Comparison of ENCODE assay signal across 1 cellular context in the genomic region with DNA sequence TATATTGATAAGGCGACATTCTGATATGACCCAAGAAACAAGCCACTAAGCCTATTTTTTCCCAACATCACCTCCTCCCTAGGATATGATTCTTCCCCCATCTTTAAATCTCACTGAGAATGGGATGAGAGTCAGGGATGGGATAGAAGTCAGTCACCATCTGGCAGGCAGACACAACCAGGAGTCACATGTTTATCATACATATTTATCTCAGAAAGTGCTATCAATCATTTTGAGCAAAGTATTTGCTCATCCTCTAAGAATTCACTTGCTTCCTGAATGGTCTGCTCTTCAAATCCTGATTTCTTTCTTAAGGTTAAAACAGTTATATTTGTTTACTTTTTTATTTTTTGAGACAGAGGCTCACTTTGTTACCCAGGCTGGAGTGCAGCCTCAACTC.
TF ChIP-seq lines count a peak whose summit lies in the region.

No MANE protein-coding gene starts in this region.

TF ChIP-seq in SK-N-SH, 30 proteins besides CTCF, POLR2A, EP300 and RAD21 (continued from another document):
- TF ChIP-seq RCOR1 (IDR thresholded peaks at IDR 0.05; ENCODE audit: low read length) (no peak), MEF2A (IDR thresholded peaks at IDR 0.05; ENCODE audit: borderline replicate concordance, low read depth) (no peak)
- TF ChIP-seq, protein P1, sequence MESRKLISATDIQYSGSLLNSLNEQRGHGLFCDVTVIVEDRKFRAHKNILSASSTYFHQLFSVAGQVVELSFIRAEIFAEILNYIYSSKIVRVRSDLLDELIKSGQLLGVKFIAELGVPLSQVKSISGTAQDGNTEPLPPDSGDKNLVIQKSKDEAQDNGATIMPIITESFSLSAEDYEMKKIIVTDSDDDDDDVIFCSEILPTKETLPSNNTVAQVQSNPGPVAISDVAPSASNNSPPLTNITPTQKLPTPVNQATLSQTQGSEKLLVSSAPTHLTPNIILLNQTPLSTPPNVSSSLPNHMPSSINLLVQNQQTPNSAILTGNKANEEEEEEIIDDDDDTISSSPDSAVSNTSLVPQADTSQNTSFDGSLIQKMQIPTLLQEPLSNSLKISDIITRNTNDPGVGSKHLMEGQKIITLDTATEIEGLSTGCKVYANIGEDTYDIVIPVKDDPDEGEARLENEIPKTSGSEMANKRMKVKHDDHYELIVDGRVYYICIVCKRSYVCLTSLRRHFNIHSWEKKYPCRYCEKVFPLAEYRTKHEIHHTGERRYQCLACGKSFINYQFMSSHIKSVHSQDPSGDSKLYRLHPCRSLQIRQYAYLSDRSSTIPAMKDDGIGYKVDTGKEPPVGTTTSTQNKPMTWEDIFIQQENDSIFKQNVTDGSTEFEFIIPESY (IDR thresholded peaks at IDR 0.05; ENCODE audit: borderline replicate concordance, low read depth): no peak
